Comparison of ENCODE assay signal across 8 cellular contexts in the genomic region with DNA sequence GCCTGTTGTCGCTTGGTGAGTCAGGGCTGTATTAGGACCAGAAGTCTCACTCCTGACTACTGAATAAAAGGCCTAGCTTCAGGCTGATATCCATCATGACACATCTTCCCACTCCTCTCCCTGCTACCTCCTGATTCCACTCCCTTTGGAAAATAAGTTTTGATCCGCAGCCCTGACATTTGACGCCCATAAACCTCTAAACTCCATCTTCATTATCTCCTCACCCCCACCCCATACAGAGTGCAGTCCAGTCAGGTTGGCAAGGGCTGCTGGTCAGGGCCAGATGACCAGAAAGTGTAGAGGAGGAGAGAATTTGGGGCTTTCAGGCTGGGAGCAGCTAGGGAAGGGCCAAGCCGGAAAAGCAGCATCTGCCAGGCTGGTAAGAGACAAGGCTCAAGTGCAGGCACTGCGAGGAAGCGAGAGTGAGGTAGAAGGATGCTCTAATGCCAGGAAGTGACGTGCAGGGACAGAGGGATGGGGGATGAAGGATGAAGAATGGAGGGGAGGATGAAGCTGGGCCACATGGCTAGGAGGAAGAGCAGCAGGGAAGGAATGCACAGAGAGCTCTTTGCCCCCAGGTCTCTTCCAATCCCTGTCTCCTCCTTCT. TPM values are rescaled to one million over a fixed set of nuclear protein-coding genes. Genes with fewer than 3 reads are reported as not detected.
A peak's percentile ranks its signal among the peaks of the same experiment; 100 is the strongest.
DNase-seq lines count a peak whose midpoint lies in the region; ATAC-seq and TF ChIP-seq lines count a peak whose summit lies in the region.

No MANE protein-coding gene starts in this region.

- no peaks in the 10 kb centered on the region; the same call in 1 of the 2 replicates for H3K27me3 Mint-ChIP-seq in HFFc6 (ENCODE audit: insufficient read depth)
- peaks cover 0 to 3% of the 10 kb centered on the region in 2 donors for H3K27me3 Mint-ChIP-seq in natural killer cell treated with Interleukin-12 subunit alpha and Interleukin-12 subunit beta and Interleukin-15 and Interleukin-18, amount 100 ng/mL, for 72 hours

- POLR2A ChIA-PET in AG04449 (lab: Yijun Ruan, JAX): no interaction called here

- H3K4me3 ChIP-seq in AG04449 (ENCODE audit: low read depth, low read length): peak overlapping the region; percentile 77
- H3K4me3 ChIP-seq in choroid plexus epithelial cell (ENCODE audit: low read depth, low read length): peak overlapping the region; percentile 70

- peak overlapping the region; percentile 91 for H3K4me3 Mint-ChIP-seq in HFFc6
- peak overlapping the region; percentile 6 for H3K4me3 Mint-ChIP-seq in natural killer cell treated with Interleukin-12 subunit alpha and Interleukin-12 subunit beta and Interleukin-15 and Interleukin-18, amount 100 ng/mL, for 72 hours

- H3K9me3 Mint-ChIP-seq in HFFc6: no peaks in the 10 kb centered on the region
- no peaks in the 10 kb centered on the region for H3K9me3 Mint-ChIP-seq in natural killer cell treated with Interleukin-12 subunit alpha and Interleukin-12 subunit beta and Interleukin-15 and Interleukin-18, amount 100 ng/mL, for 72 hours

- no peak for ATAC-seq in natural killer cell treated with Interleukin-12 subunit alpha and Interleukin-12 subunit beta and Interleukin-15 and Interleukin-18, amount 100 ng/mL, for 72 hours
- ATAC-seq in GM21367 (IDR thresholded peaks at IDR 0.05; ENCODE audit: unreplicated experiment): no peak

- DNase-seq in AG04449 (ENCODE audit: low read depth, low spot score) (no peak), HFFc6 (no peak), choroid plexus epithelial cell (ENCODE audit: low read depth) (no peak), AG20443 (ENCODE audit: low spot score) (no peak), ureter (ENCODE audit: low spot score) (no peak), NCI-H2196 (lab: John Stamatoyannopoulos, UW; ENCODE audit: unreplicated experiment) (no peak)
- DNase-seq in natural killer cell treated with Interleukin-12 subunit alpha and Interleukin-12 subunit beta and Interleukin-15 and Interleukin-18, amount 100 ng/mL, for 72 hours (ENCODE audit: low spot score): no peak

- H3K27ac Mint-ChIP-seq in HFFc6: no peak overlapping the region
- peak overlapping the region in 1 of 2 donors; percentile 79 for H3K27ac Mint-ChIP-seq in natural killer cell treated with Interleukin-12 subunit alpha and Interleukin-12 subunit beta and Interleukin-15 and Interleukin-18, amount 100 ng/mL, for 72 hours

- H3K36me3 Mint-ChIP-seq in HFFc6 (ENCODE audit: low read depth): no peaks in the 10 kb centered on the region
- no peaks in the 10 kb centered on the region for H3K36me3 Mint-ChIP-seq in natural killer cell treated with Interleukin-12 subunit alpha and Interleukin-12 subunit beta and Interleukin-15 and Interleukin-18, amount 100 ng/mL, for 72 hours

- CTCF ChIA-PET in AG04449 (lab: Yijun Ruan, JAX): interaction anchor here (0.9 to 10.5 kb wide), 10 partner anchors 11 to 214 kb away, joined by 3 to 245 read pairs (median 30); partner anchors contain the start of genes GSS and MYH7B

- H3K4me1 Mint-ChIP-seq in HFFc6 (ENCODE audit: low read depth): peaks cover 44% of the 10 kb centered on the region
- H3K4me1 Mint-ChIP-seq in natural killer cell treated with Interleukin-12 subunit alpha and Interleukin-12 subunit beta and Interleukin-15 and Interleukin-18, amount 100 ng/mL, for 72 hours (ENCODE audit: low read depth in 2 of 2): peaks cover 44 to 48% of the 10 kb centered on the region in 2 donors

- TF ChIP-seq CTCF in AG04449 (IDR thresholded peaks at IDR 0.05; ENCODE audit: insufficient read depth, low read length, missing control alignments) (no peak), HFFc6 (IDR thresholded peaks at IDR 0.05) (no peak), choroid plexus epithelial cell (conservative IDR thresholded peaks at IDR 0.05; ENCODE audit: low read depth, low read length) (no peak)

RNA-seq across cellular contexts. Expression of gene GGT7, which starts 1.2 kb away (rescaled TPM):
- 10 to 100 TPM; 13.3 to 17.3 (median 16.1) TPM for total RNA-seq in HFFc6 (2021; fragmentation: NEBNext Ultra II Directional; extraction: Animal tissue kit (Norgen Biotek cat#: 25700))
- total RNA-seq in natural killer cell treated with Interleukin-12 subunit alpha and Interleukin-12 subunit beta and Interleukin-15 and Interleukin-18, amount 100 ng/mL, for 72 hours: 1 to 10 TPM; 4.0 to 7.3 TPM
- 27.3 TPM for total RNA-seq in ureter

RNA-seq across cellular contexts. Expression of gene ACSS2, which starts 5.0 kb away (rescaled TPM):
- 10 to 100 TPM; 13.2 to 18.0 (median 15.5) TPM for total RNA-seq in HFFc6 (2021; fragmentation: NEBNext Ultra II Directional; extraction: Animal tissue kit (Norgen Biotek cat#: 25700))
- 10 to 100 TPM in 1 of 2 donors, 1 to 10 TPM in 1; 2.4 to 13.4 TPM for total RNA-seq in natural killer cell treated with Interleukin-12 subunit alpha and Interleukin-12 subunit beta and Interleukin-15 and Interleukin-18, amount 100 ng/mL, for 72 hours
- 45.8 TPM for total RNA-seq in ureter

RNA-seq across cellular contexts. Expression of gene NCOA6, which starts 46.0 kb away (rescaled TPM):
- 10 to 100 TPM; 17.6 to 21.0 (median 18.4) TPM for total RNA-seq in HFFc6 (2021; fragmentation: NEBNext Ultra II Directional; extraction: Animal tissue kit (Norgen Biotek cat#: 25700))
- 10 to 100 TPM; 24.7 to 30.7 TPM for total RNA-seq in natural killer cell treated with Interleukin-12 subunit alpha and Interleukin-12 subunit beta and Interleukin-15 and Interleukin-18, amount 100 ng/mL, for 72 hours
- total RNA-seq in ureter: 40.7 TPM
